ENCODE assay signal across 8 cellular contexts in genomic region chr2:200963918-200964252, GRCh38. TPM values are rescaled to one million over a fixed set of nuclear protein-coding genes. Genes with fewer than 3 reads are reported as not detected.
DNase-seq lines count a peak whose midpoint lies in the region; ATAC-seq and TF ChIP-seq lines count a peak whose summit lies in the region.
"Not testable (repeated sequence)": the region's sequence is repeated elsewhere in the genome, so short reads cannot be mapped to it uniquely, and the experiment has no call there.

No MANE protein-coding gene starts in this region.

- H3K4me3 ChIP-seq in CD4-positive, CD25-positive, alpha-beta regulatory T cell (ENCODE audit: low read depth, low read length): peak overlapping the region; percentile 89
- peak overlapping the region; percentile 88 for H3K4me3 ChIP-seq in WI38 (ENCODE audit: low read depth, low read length)
- peak overlapping the region; percentile 88 to 91 (median 89) for H3K4me3 ChIP-seq in breast epithelium
- peak overlapping the region; percentile 69 to 97 (median 88) for H3K4me3 ChIP-seq in heart left ventricle
- H3K4me3 ChIP-seq in stomach: peak overlapping the region; percentile 86 to 96 (median 91)

- peak overlapping the region; percentile 96 to 99 (median 98) for H3K4me3 Mint-ChIP-seq in CD4-positive, CD25-positive, alpha-beta regulatory T cell
- peak overlapping the region; percentile 96 to 99 (median 99) for H3K4me3 Mint-ChIP-seq in naive B cell

- H3K27ac ChIP-seq in CD4-positive, CD25-positive, alpha-beta regulatory T cell (ENCODE audit: insufficient read depth, low read length, poor library complexity, severe bottlenecking): peak overlapping the region; percentile 92
- H3K27ac ChIP-seq in breast epithelium (peak overlapping the region; percentile 91 to 94), heart left ventricle (peak overlapping the region in 11 of 12 donors; percentile 85 to 97 (median 92)), stomach (peak overlapping the region; percentile 90 to 95 (median 94))

- TF ChIP-seq CTCF in WI38 (IDR thresholded peaks at IDR 0.05; ENCODE audit: low read depth, low read length); breast epithelium (IDR thresholded peaks at IDR 0.05); heart left ventricle (IDR thresholded peaks at IDR 0.05); stomach (IDR thresholded peaks at IDR 0.05): not testable (repeated sequence)

- not testable (repeated sequence) for TF ChIP-seq EP300 in stomach (IDR thresholded peaks at IDR 0.05)

- H3K27me3 ChIP-seq in CD4-positive, CD25-positive, alpha-beta regulatory T cell (ENCODE audit: control insufficient read depth, insufficient read depth, low read length); breast epithelium; heart left ventricle; stomach: not testable (repeated sequence)

- peak overlapping the region; percentile 99 to 100 (median 100) for H3K27ac Mint-ChIP-seq in CD4-positive, CD25-positive, alpha-beta regulatory T cell
- H3K27ac Mint-ChIP-seq in naive B cell: peak overlapping the region; percentile 99 to 100 (median 99)

- not testable (repeated sequence) for DNase-seq in CD4-positive, CD25-positive, alpha-beta regulatory T cell; naive B cell; stomach
- DNase-seq in breast epithelium (ENCODE audit: low spot score in 2 of 2) (peak in 1 of 2 donors; percentile 52), heart left ventricle (peak in 1 of 5 donors; percentile 28)

- H3K4me1 Mint-ChIP-seq in CD4-positive, CD25-positive, alpha-beta regulatory T cell: peaks cover 48 to 82% (median 61%) of the 10 kb centered on the region in 4 donors
- peaks cover 50 to 70% (median 64%) of the 10 kb centered on the region in 3 donors for H3K4me1 Mint-ChIP-seq in naive B cell

- ATAC-seq in CD4-positive, CD25-positive, alpha-beta regulatory T cell (ENCODE audit: low read depth in 2 of 2): peak in 1 of 2 donors; percentile 1
- ATAC-seq in GM21528 (IDR thresholded peaks at IDR 0.05; ENCODE audit: low FRiP score, unreplicated experiment) (peak; percentile 21), HG03571 (IDR thresholded peaks at IDR 0.05; ENCODE audit: unreplicated experiment) (peak; percentile 11), naive B cell (ENCODE audit: low read depth in 2 of 2) (peak; percentile 0 to 3)
- not testable (repeated sequence) for ATAC-seq in heart left ventricle

- peaks cover 50% of the 10 kb centered on the region for H3K4me1 ChIP-seq in CD4-positive, CD25-positive, alpha-beta regulatory T cell (ENCODE audit: control insufficient read depth, insufficient read depth, low read length, poor library complexity, severe bottlenecking)
- not testable (repeated sequence) for H3K4me1 ChIP-seq in breast epithelium
- H3K4me1 ChIP-seq in heart left ventricle (peaks cover 0 to 59% (median 36%) of the 10 kb centered on the region in 12 donors), stomach (peaks cover 19 to 65% (median 46%) of the 10 kb centered on the region in 4 donors)

- not testable (repeated sequence) for H3K9me3 Mint-ChIP-seq in CD4-positive, CD25-positive, alpha-beta regulatory T cell; naive B cell

- H3K27me3 Mint-ChIP-seq in CD4-positive, CD25-positive, alpha-beta regulatory T cell; naive B cell: not testable (repeated sequence)

- 0 to 2% (median 1%) methylated on average over 21 of the region's 21 CpGs for WGBS in heart left ventricle, 4 donors
- WGBS in stomach, 5 donors: 0 to 4% (median 0%) methylated on average over 21 of the region's 21 CpGs

- TF ChIP-seq POLR2A in breast epithelium (IDR thresholded peaks at IDR 0.05); heart left ventricle (IDR thresholded peaks at IDR 0.05); stomach (IDR thresholded peaks at IDR 0.05): not testable (repeated sequence)

- H3K9me3 ChIP-seq in CD4-positive, CD25-positive, alpha-beta regulatory T cell (ENCODE audit: control insufficient read depth in 2 of 2, low read length in 2 of 2); breast epithelium; heart left ventricle; stomach: not testable (repeated sequence)

- intact Hi-C loops in breast epithelium (cut with DNase I; ENCODE audit: low total_unique reads); stomach (cut with DNase I; ENCODE audit: low total_unique reads): not testable (repeated sequence)
- intact Hi-C loops in heart left ventricle (cut with DNase I): loop anchor here in 7 of 10 donors (1.0 to 10.0 kb wide), 12 partner anchors 75 to 269 kb away; partner anchors contain the start of genes HYCC2 (in 5 of the 7), NDUFB3 (in 2 of the 7), CFLAR (in 1 of the 7) and NIF3L1 (in 1 of the 7)

- H3K36me3 ChIP-seq in CD4-positive, CD25-positive, alpha-beta regulatory T cell (ENCODE audit: control insufficient read depth, insufficient read depth, low read length); breast epithelium; heart left ventricle; stomach: not testable (repeated sequence)

- not testable (repeated sequence) for H3K36me3 Mint-ChIP-seq in CD4-positive, CD25-positive, alpha-beta regulatory T cell; naive B cell

RNA-seq across cellular contexts. Expression of gene ORC2, which starts 0.4 kb away (rescaled TPM):
- 32.7 TPM for total RNA-seq in CD4-positive, CD25-positive, alpha-beta regulatory T cell
- polyA plus RNA-seq in CD4-positive, CD25-positive, alpha-beta regulatory T cell: 10 to 100 TPM in 2 of 4 donors, 1 to 10 TPM in 2; 8.4 to 14.3 (median 11.9) TPM
- total RNA-seq in breast epithelium (10 to 100 TPM; 11.8 to 33.1 (median 23.3) TPM), heart left ventricle (10 to 100 TPM in 8 of 9 donors, 1 to 10 TPM in 1; 6.7 to 38.0 (median 24.0) TPM), stomach (10 to 100 TPM; 11.0 to 62.0 (median 22.9) TPM)
- polyA plus RNA-seq in heart left ventricle (1 to 10 TPM; 7.7 to 8.9 TPM), naive B cell (ENCODE audit: low read depth in 6 of 6) (10 to 100 TPM in 3 of 6 donors, 1 to 10 TPM in 3; 4.3 to 11.8 (median 9.5) TPM), stomach (1 to 10 TPM; 5.3 to 7.3 (median 6.8) TPM)
